22 cellular contexts compared by ENCODE assay signal in the genomic region with DNA sequence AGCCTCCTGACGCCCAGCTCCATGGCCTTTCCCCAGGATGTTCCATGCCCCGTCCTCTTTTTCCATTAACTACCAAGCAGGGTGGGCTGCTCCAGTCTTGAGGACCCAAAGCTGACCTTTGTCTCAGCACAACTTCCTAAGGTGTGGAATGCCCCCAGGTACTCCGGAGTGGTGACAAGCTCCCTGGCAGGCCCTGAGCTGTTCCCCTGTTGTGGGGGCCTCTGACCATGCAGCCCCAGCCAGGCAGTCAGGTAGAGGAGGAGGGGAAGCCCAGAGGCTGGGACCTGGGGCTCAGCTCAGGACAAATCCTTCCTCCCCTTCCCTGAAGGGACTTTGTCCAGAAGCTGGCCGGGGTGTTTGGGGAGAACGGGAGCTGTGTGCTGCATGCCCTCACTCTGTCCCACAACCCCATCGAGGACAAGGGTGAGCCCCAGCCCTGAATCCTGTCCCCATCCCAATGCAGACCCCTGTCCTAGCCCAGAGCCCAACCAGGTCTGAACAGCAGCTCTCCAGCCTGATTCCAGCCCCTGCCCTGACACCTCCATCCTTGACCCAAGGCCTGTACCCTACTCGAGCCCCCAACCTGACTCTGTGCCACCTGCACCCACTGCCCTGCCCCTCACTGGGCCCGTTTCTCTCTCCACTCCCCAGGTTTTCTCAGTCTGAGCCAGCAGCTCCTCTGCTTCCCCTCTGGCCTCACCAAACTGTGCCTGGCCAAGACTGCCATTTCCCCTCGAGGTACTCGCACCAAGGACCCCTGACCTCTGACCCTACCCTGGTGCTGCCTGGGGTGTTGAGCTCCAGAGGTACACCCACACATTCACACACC. TPM values are rescaled to one million over a fixed set of nuclear protein-coding genes. Genes with fewer than 3 reads are reported as not detected.
"Had no signal": no experiment of that assay in that cellular context is flagged by ENCODE, and none has a peak within 500 bp of the region (broad histone marks: within the 10 kb centered on the region; RNA-seq: fewer than 3 reads in every experiment).

No MANE protein-coding gene starts in this region.

- DNase-seq: activated CD4-positive, alpha-beta memory T cell treated with anti-CD3 and anti-CD28 coated beads, Interleukin-2, amount 10 ng/mL, durations not matched to agents 7 days and 5 days; activated CD4-positive, alpha-beta T cell treated with anti-CD3 and anti-CD28 coated beads for 4 hours; activated CD8-positive, alpha-beta memory T cell treated with anti-CD3 and anti-CD28 coated beads, Interleukin-2, amount 10 ng/mL, durations not matched to agents 7 days and 5 days; activated gamma-delta T cell; caudate nucleus; foreskin fibroblast; islet precursor cell; lower lobe of right lung; natural killer cell had no signal

- H3K27ac Mint-ChIP-seq: activated CD4-positive, alpha-beta memory T cell treated with anti-CD3 and anti-CD28 coated beads, Interleukin-2, amount 10 ng/mL, durations not matched to agents 7 days and 5 days; activated CD8-positive, alpha-beta memory T cell treated with anti-CD3 and anti-CD28 coated beads, Interleukin-2, amount 10 ng/mL, durations not matched to agents 7 days and 5 days; activated naive CD8-positive, alpha-beta T cell; progenitor cell of endocrine pancreas; stimulated activated naive CD8-positive, alpha-beta T cell treated with anti-CD3 and anti-CD28 coated beads, Interleukin-15, Interleukin-2, amounts not matched to agents 100 ng/mL and 50 ng/mL, for 24 hours had no signal

- H3K36me3 Mint-ChIP-seq: activated CD8-positive, alpha-beta memory T cell treated with anti-CD3 and anti-CD28 coated beads, Interleukin-2, amount 10 ng/mL, durations not matched to agents 7 days and 5 days; activated naive CD8-positive, alpha-beta T cell; natural killer cell had no signal

- H3K36me3 ChIP-seq: lower lobe of right lung, tibial nerve had no signal

- H3K9me3 ChIP-seq: lower lobe of right lung, tibial nerve had no signal

- H3K4me2 ChIP-seq: hepatocyte had no signal

- FAIRE-seq: TTC549, urothelium cell line had no signal

- H3K79me2 ChIP-seq: hepatocyte had no signal

- H3K27ac ChIP-seq: epithelial cell of prostate, hepatocyte, lower lobe of right lung, tibial nerve had no signal

- H3K4me3 ChIP-seq: hepatocyte, lower lobe of right lung, tibial nerve had no signal

- H2AFZ ChIP-seq: hepatocyte had no signal

- H3K9me3 Mint-ChIP-seq: activated CD4-positive, alpha-beta memory T cell treated with anti-CD3 and anti-CD28 coated beads, Interleukin-2, amount 10 ng/mL, durations not matched to agents 7 days and 5 days; natural killer cell; stimulated activated naive CD8-positive, alpha-beta T cell treated with anti-CD3 and anti-CD28 coated beads, Interleukin-15, Interleukin-2, amounts not matched to agents 100 ng/mL and 50 ng/mL, for 24 hours had no signal

- ATAC-seq: activated CD8-positive, alpha-beta memory T cell treated with anti-CD3 and anti-CD28 coated beads, Interleukin-2, amount 10 ng/mL, durations not matched to agents 7 days and 5 days; lower lobe of right lung; natural killer cell had no signal

- H3K4me3 Mint-ChIP-seq: activated CD4-positive, alpha-beta memory T cell treated with anti-CD3 and anti-CD28 coated beads, Interleukin-2, amount 10 ng/mL, durations not matched to agents 7 days and 5 days; activated CD8-positive, alpha-beta memory T cell treated with anti-CD3 and anti-CD28 coated beads, Interleukin-2, amount 10 ng/mL, durations not matched to agents 7 days and 5 days; activated naive CD8-positive, alpha-beta T cell; brain; natural killer cell; stimulated activated naive CD8-positive, alpha-beta T cell treated with anti-CD3 and anti-CD28 coated beads, Interleukin-15, Interleukin-2, amounts not matched to agents 100 ng/mL and 50 ng/mL, for 24 hours had no signal

- H3K27me3 ChIP-seq: tibial nerve had no signal

RNA-seq across cellular contexts. Expression of a gene that starts 4.4 kb away (rescaled TPM):
- polyA plus RNA-seq: hepatocyte had no signal

RNA-seq across cellular contexts. Expression of a gene that starts 15.2 kb away (rescaled TPM):
- total RNA-seq: activated CD4-positive, alpha-beta memory T cell treated with anti-CD3 and anti-CD28 coated beads, Interleukin-2, amount 10 ng/mL, durations not matched to agents 7 days and 5 days; dermis microvascular lymphatic vessel endothelial cell; glomerular endothelial cell; hepatocyte; lower lobe of right lung; natural killer cell; progenitor cell of endocrine pancreas; skeletal muscle tissue; T-helper 2 cell treated with Interferon-gamma antibody and Interleukin-4, amounts not matched to agents 100 ng/mL and 5 ng/mL, for 36 hours; tibial nerve had no signal
- polyA plus RNA-seq: hepatocyte had no signal
